In genomic region chrX:45818913-45819312, GRCh38 we compare ENCODE assay signal across 1 cellular context.
TF ChIP-seq lines count a peak whose summit lies in the region.

No MANE protein-coding gene starts in this region.

TF ChIP-seq in GM23338, 12 proteins besides CTCF, POLR2A, EP300 and RAD21 (continued from another document):
- no peak for TF ChIP-seq ZNF462 (CRISPR knock-in tag; IDR thresholded peaks at IDR 0.05)
- TF ChIP-seq EZH2phosphoT487 (IDR thresholded peaks at IDR 0.05; ENCODE audit: unreplicated experiment), result no peak
- TF ChIP-seq ZNF114 (CRISPR knock-in tag; IDR thresholded peaks at IDR 0.05), result no peak
- TF ChIP-seq EZH2 (IDR thresholded peaks at IDR 0.05; ENCODE audit: low read depth, unreplicated experiment), result no peak
- no peak for TF ChIP-seq NANOG (IDR thresholded peaks at IDR 0.05; ENCODE audit: borderline replicate concordance)
- no peak for TF ChIP-seq ETS1 (IDR thresholded peaks at IDR 0.05)
